8 cellular contexts compared by ENCODE assay signal in genomic region chr14:72948481-72949138, GRCh38. TPM values are rescaled to one million over a fixed set of nuclear protein-coding genes. Genes with fewer than 3 reads are reported as not detected.
DNase-seq lines count a peak whose midpoint lies in the region; ATAC-seq, FAIRE-seq and TF ChIP-seq lines count a peak whose summit lies in the region.

No MANE protein-coding gene starts in this region.

- intact Hi-C loops in body of pancreas (cut with DNase I) = no loop called here

- peak overlapping the region; percentile 2 for H3K4me2 ChIP-seq in Loucy (ENCODE audit: low read depth, low read length, poor library complexity, severe bottlenecking)

- no peaks in the 10 kb centered on the region for H3F3A ChIP-seq in Loucy (ENCODE audit: low read depth)

- no peak overlapping the region for H3K27ac ChIP-seq in body of pancreas

- DNase-seq in ELR (ENCODE audit: low read depth) (peak; percentile 77), UCSD-AML1 (lab: John Stamatoyannopoulos, UW; ENCODE audit: unreplicated experiment) (peak; percentile 52), body of pancreas (peak; percentile 57 to 81 (median 67)), SKM-1 (lab: John Stamatoyannopoulos, UW; ENCODE audit: unreplicated experiment) (no peak), cortex of kidney (lab: John Stamatoyannopoulos, UW) (no peak)
- peak; percentile 37 to 53 (median 46) for DNase-seq in stimulated activated CD4-positive, alpha-beta T cell treated with anti-CD3 and anti-CD28 coated beads, Interleukin-1b, Interleukin-23, amount 100 ng/mL, for 24 hours (ENCODE audit: low read depth in 4 of 4, low spot score in 1 of 4)

- H3K4me1 ChIP-seq in Loucy (ENCODE audit: insufficient read depth, low read length, poor library complexity, severe bottlenecking) = peaks cover 20% of the 10 kb centered on the region
- no peaks in the 10 kb centered on the region for H3K4me1 ChIP-seq in body of pancreas

- TF ChIP-seq CTCF in Loucy (conservative IDR thresholded peaks at IDR 0.05; ENCODE audit: low read length) = peak; percentile 95
- TF ChIP-seq CTCF in body of pancreas (IDR thresholded peaks at IDR 0.05) = peak; percentile 61 to 81 (median 69)

- ATAC-seq in body of pancreas = peak; percentile 59

- H3K9me2 ChIP-seq in Loucy (replicated peaks; ENCODE audit: low read depth, low read length) = no peaks in the 10 kb centered on the region

- peaks cover 1% of the 10 kb centered on the region; the same call in 1 of the 2 replicates for H3K36me3 ChIP-seq in Loucy (ENCODE audit: insufficient read depth, low read length)
- H3K36me3 ChIP-seq in body of pancreas (replicated peaks in 1 of 2; ENCODE audit: insufficient read depth in 1 of 2, low read depth in 2 of 2) = peaks cover 0 to 11% of the 10 kb centered on the region in 2 donors

- no peaks in the 10 kb centered on the region for H3K27me3 ChIP-seq in Loucy (ENCODE audit: insufficient read depth, low read length, poor library complexity, severe bottlenecking)
- H3K27me3 ChIP-seq in body of pancreas = no peaks in the 10 kb centered on the region

- H3K79me2 ChIP-seq in Loucy (ENCODE audit: insufficient read depth, low read length) = no peaks in the 10 kb centered on the region

- TF ChIP-seq POLR2A in body of pancreas (IDR thresholded peaks at IDR 0.05) = no peak

- no peaks in the 10 kb centered on the region for H4K20me1 ChIP-seq in Loucy (ENCODE audit: insufficient read depth, low read length, poor library complexity, severe bottlenecking)

- H3K9ac ChIP-seq in Loucy (ENCODE audit: low read depth, low read length, poor library complexity, severe bottlenecking) = no peak overlapping the region

- H3K4me3 ChIP-seq in Loucy (ENCODE audit: low read length, poor library complexity, severe bottlenecking) (no peak overlapping the region), body of pancreas (no peak overlapping the region)

- WGBS in body of pancreas, 2 donors = 40 to 48% methylated on average over 4 to 5 of the region's 5 CpGs

- peak; percentile 96 for FAIRE-seq in islet of Langerhans (lab: Jason Lieb, UNC)

- H2AFZ ChIP-seq in Loucy (ENCODE audit: low read length) = no peak overlapping the region

- H3K9me3 ChIP-seq in Loucy (ENCODE audit: insufficient read depth, low read depth, low read length) = no peaks in the 10 kb centered on the region
- no peaks in the 10 kb centered on the region for H3K9me3 ChIP-seq in body of pancreas

RNA-seq across cellular contexts. Expression of gene DCAF4, which starts 22.3 kb away (rescaled TPM):
- 10 to 100 TPM; 10.4 to 39.2 TPM for total RNA-seq in body of pancreas

RNA-seq across cellular contexts. Expression of gene DPF3, which starts 54.7 kb away (rescaled TPM):
- total RNA-seq in body of pancreas = 1 to 10 TPM in 1 of 2 donors, under 1 TPM in 1; 0.78 to 4.0 TPM

Comparison
In these comparisons a context has a peak if more than half of its experiments do, and no peak if none do; other contexts are left out.
1. DNase-seq: peak in ELR (single experiment), UCSD-AML1 (single experiment), body of pancreas (4 of 4) and stimulated activated CD4-positive, alpha-beta T cell treated with anti-CD3 and anti-CD28 coated beads, Interleukin-1b, Interleukin-23, amount 100 ng/mL, for 24 hours (4 of 4); none in SKM-1 (single experiment) and cortex of kidney (single experiment).